In the genomic region with DNA sequence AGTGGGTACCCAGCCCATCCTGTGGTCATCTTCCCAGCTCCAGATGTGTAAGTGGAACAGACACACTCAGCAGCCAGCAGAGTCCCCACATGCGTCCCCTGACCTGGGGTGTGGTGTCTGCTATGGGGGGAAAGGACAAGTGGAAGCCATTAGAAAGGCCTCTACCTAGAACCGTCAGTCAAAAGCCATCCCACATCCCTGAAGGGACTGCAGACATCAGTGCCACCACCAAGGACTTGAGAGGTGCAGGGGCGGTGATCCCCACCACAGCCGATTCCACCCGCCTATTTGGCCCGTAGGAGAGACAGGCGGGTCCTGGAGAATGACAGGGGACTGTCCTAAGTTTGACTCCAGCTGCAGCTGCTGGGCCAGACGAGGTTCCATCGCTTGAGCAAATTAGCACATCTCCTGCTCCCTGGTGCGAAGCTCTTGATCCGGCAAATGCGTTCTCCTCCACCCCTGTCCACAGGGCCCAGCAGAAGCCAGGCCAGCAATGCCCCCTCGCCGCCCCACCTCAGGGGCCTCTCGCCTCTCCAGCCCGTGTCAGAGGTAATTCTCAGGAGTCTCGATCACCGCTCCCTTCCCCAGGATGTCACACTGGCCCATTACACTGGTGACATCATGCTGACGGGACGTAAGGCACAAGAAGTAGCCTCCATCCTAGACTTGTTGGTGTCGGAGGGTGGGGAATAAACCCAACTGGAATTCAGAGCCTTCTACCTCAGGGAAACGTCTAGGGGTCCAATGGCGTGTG, we compare ENCODE assay signal across 7 cellular contexts. TPM values are rescaled to one million over a fixed set of nuclear protein-coding genes. Genes with fewer than 3 reads are reported as not detected.
"Had no signal": no experiment of that assay in that cellular context is flagged by ENCODE, and none has a peak within 500 bp of the region (broad histone marks: within the 10 kb centered on the region; RNA-seq: fewer than 3 reads in every experiment).

No MANE protein-coding gene starts in this region.

RNA-seq across cellular contexts. Expression of a gene that starts 33.8 kb away (rescaled TPM):
- total RNA-seq: HT1080, IMR-90, NCI-H460, PC-9, RPMI7951, SJCRH30 had no signal
- polyA plus RNA-seq: HepG2, IMR-90 had no signal
